Comparison of ENCODE assay signal across 26 cellular contexts in the genomic region with DNA sequence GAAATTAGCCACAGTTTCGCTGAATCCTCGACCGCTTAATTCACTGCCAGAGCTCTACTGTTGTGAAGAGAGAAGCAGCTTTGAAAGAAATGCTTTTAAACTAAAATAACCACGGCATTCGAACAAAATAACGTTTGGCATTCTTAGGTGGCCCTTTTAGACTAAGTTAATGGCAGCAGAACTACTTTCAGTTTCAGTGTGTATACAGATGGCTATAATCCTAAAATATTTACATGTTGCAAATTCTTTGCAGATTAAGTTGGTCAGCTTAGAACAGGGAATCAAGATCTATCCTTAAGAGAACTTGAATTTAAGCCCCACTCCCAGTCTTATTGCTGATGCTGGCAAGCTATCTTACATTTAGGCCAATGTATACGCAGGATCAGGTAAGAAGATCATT.
DNase-seq lines count a peak whose midpoint lies in the region; ATAC-seq and TF ChIP-seq lines count a peak whose summit lies in the region.
"Had no signal": no experiment of that assay in that cellular context is flagged by ENCODE, and none has a peak within 500 bp of the region (broad histone marks: within the 10 kb centered on the region; RNA-seq: fewer than 3 reads in every experiment).

No MANE protein-coding gene starts in this region.

- no peak overlapping the region for H3K4me3 ChIP-seq in Karpas-422 (ENCODE audit: low read length)
- no peak overlapping the region for H3K4me3 ChIP-seq in PC-3 (ENCODE audit: low read length)
- no peak overlapping the region for H3K4me3 ChIP-seq in testis
- H3K4me3 ChIP-seq: adrenal gland, cardiac muscle cell, K562, prostate gland, skin epidermis had no signal

- DNase-seq in Karpas-422 (peak; percentile 29), amniotic epithelial cell (ENCODE audit: low read depth) (peak; percentile 20), hepatic stellate cell (ENCODE audit: low spot score) (peak; percentile 24), superior temporal gyrus (ENCODE audit: extremely low spot score) (peak; percentile 39), DMS79 treated with DMSO at 0.1 percent for 48 hours (lab: John Stamatoyannopoulos, UW) (no peak), PC-3 (no peak), testis (no peak)
- no peak for DNase-seq in stimulated activated CD4-positive, alpha-beta T cell treated with anti-CD3 and anti-CD28 coated beads, Interleukin-12 subunit alpha, Interleukin-12 subunit beta, amount 100 ng/mL, for 4 hours
- DNase-seq: activated CD4-positive, alpha-beta memory T cell treated with anti-CD3 and anti-CD28 coated beads for 36 hours; activated effector memory CD4-positive, alpha-beta T cell treated with anti-CD3 and anti-CD28 coated beads, Interleukin-2, amount 50 U/mL, for 16 hours; activated T-cell treated with anti-CD3 and anti-CD28 coated beads for 4 hours; adrenal gland; COR-L47; cortex of kidney; endodermal cell; islet precursor cell; NCI-H187; SHP77; stimulated activated CD4-positive, alpha-beta T cell treated with anti-CD3 and anti-CD28 coated beads, Interleukin-4, amount 100 ng/mL, for 1 hour; stimulated activated naive CD8-positive, alpha-beta T cell treated with anti-CD3 and anti-CD28 coated beads, Interleukin-15, Interleukin-2, amounts not matched to agents 100 U/mL and 50 U/mL, for 24 hours; SW 1271; trophoblast cell had no signal

- H2AFZ ChIP-seq in Karpas-422 (ENCODE audit: low read length) = no peak overlapping the region
- no peak overlapping the region for H2AFZ ChIP-seq in PC-3 (ENCODE audit: low read length)

- H3K9ac ChIP-seq in Karpas-422 (ENCODE audit: low read length) (no peak overlapping the region), PC-3 (ENCODE audit: low read length) (no peak overlapping the region)

- no peaks in the 10 kb centered on the region for H3K9me3 ChIP-seq in Karpas-422 (ENCODE audit: low read length)
- no peaks in the 10 kb centered on the region for H3K9me3 ChIP-seq in PC-3 (ENCODE audit: low read length)
- H3K9me3 ChIP-seq in testis = no peaks in the 10 kb centered on the region
- H3K9me3 ChIP-seq: adrenal gland, prostate gland had no signal

- CTCF ChIA-PET in PC-3 (lab: Charles Lee) = no interaction called here

- intact Hi-C loops in PC-3 (cut with micrococcal nuclease) (no loop called here), testis (cut with DNase I; ENCODE audit: low total_unique reads) (no loop called here)

- H4K20me1 ChIP-seq in Karpas-422 (ENCODE audit: insufficient read depth, low read depth, low read length) = no peaks in the 10 kb centered on the region
- no peaks in the 10 kb centered on the region for H4K20me1 ChIP-seq in PC-3 (ENCODE audit: low read length)

- no peaks in the 10 kb centered on the region for H3K36me3 ChIP-seq in Karpas-422 (ENCODE audit: insufficient read depth, low read length)
- no peaks in the 10 kb centered on the region for H3K36me3 ChIP-seq in PC-3 (ENCODE audit: low read depth, low read length)
- H3K36me3 ChIP-seq in testis (ENCODE audit: low read depth, missing control alignments) = no peaks in the 10 kb centered on the region
- H3K36me3 ChIP-seq: adrenal gland, cardiac muscle cell, prostate gland had no signal

- H3K27me3 ChIP-seq in Karpas-422 (ENCODE audit: low read length) (no peaks in the 10 kb centered on the region), PC-3 (ENCODE audit: low read length) (no peaks in the 10 kb centered on the region), testis (no peaks in the 10 kb centered on the region)
- H3K27me3 ChIP-seq: adrenal gland, cardiac muscle cell had no signal

- ATAC-seq in PC-3 = no peak
- ATAC-seq: K562; stimulated activated naive CD8-positive, alpha-beta T cell treated with anti-CD3 and anti-CD28 coated beads, Interleukin-15, Interleukin-2, amounts not matched to agents 100 U/mL and 50 U/mL, for 24 hours had no signal

- H3K4me1 ChIP-seq in Karpas-422 (ENCODE audit: low read length) (no peaks in the 10 kb centered on the region), PC-3 (ENCODE audit: insufficient read depth, low read length) (peaks cover 14% of the 10 kb centered on the region), testis (no peaks in the 10 kb centered on the region)
- H3K4me1 ChIP-seq: adrenal gland, prostate gland had no signal

- TF ChIP-seq CTCF in PC-3 (conservative IDR thresholded peaks at IDR 0.05; ENCODE audit: low read depth, low read length) (no peak), testis (IDR thresholded peaks at IDR 0.05) (no peak)

- H3K27ac ChIP-seq in Karpas-422 (ENCODE audit: low read length) (no peak overlapping the region), PC-3 (ENCODE audit: low read length) (no peak overlapping the region), testis (no peak overlapping the region)
- H3K27ac ChIP-seq: adrenal gland, cardiac muscle cell, prostate gland had no signal

- 86% methylated on average over 7 of the region's 7 CpGs for WGBS in testis, 2 donors

- no peaks in the 10 kb centered on the region for H3K9me2 ChIP-seq in Karpas-422 (replicated peaks; ENCODE audit: insufficient read depth, low read length)
- H3K9me2 ChIP-seq in PC-3 (replicated peaks; ENCODE audit: low read length) = no peaks in the 10 kb centered on the region

- H3K79me2 ChIP-seq in Karpas-422 (ENCODE audit: low read length) = no peaks in the 10 kb centered on the region
- H3K79me2 ChIP-seq in PC-3 (ENCODE audit: low read length) = no peaks in the 10 kb centered on the region

- POLR2A ChIA-PET in PC-3 (lab: Charles Lee; ENCODE audit: unreplicated experiment) = no interaction called here

- no TSS peak for BruUV-seq in PC-3 (replicated peaks; lab: Mats Ljungman, UMichigan)

- H3F3A ChIP-seq in PC-3 (ENCODE audit: low read length, unreplicated experiment) = no peaks in the 10 kb centered on the region

- H3K4me2 ChIP-seq in Karpas-422 (ENCODE audit: low read depth, low read length, poor library complexity, severe bottlenecking) = no peak overlapping the region
- no peak overlapping the region for H3K4me2 ChIP-seq in PC-3 (ENCODE audit: low read length)

- TF ChIP-seq POLR2A in testis (IDR thresholded peaks at IDR 0.05) = no peak

Comparison
In these comparisons a context has a peak if more than half of its experiments do, and no peak if none do; other contexts are left out.
1. DNase-seq: peak in Karpas-422 (single experiment), amniotic epithelial cell (single experiment), hepatic stellate cell (single experiment) and superior temporal gyrus (single experiment); none in DMS79 treated with DMSO at 0.1 percent for 48 hours (single experiment), PC-3 (single experiment), testis (single experiment) and stimulated activated CD4-positive, alpha-beta T cell treated with anti-CD3 and anti-CD28 coated beads, Interleukin-12 subunit alpha, Interleukin-12 subunit beta, amount 100 ng/mL, for 4 hours (single experiment).